ENCODE assay signal across 1 cellular context in the genomic region with DNA sequence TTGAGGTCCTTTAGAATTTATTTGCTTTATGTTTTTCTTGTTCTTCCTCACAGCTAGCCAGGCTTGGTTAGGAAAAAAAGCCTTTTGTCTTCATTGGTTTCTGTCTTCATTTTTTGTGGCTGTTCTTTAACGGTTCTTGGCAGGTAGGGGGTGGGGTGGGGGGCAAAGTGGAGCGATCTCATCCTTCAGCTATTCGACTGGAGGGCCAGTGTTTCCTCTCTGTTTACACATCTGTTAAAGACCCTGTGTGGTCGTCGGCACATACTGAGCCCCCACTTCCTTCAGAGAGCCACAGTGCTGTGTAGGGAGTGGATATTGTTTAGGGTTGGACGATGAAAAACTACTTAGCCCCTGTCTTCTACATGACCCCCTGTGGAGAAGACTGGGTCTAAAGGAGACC.
TF ChIP-seq lines count a peak whose summit lies in the region.

No MANE protein-coding gene starts in this region.

TF ChIP-seq in SK-N-SH, 30 proteins besides CTCF, POLR2A, EP300 and RAD21 (continued from another document):
- TF ChIP-seq, protein P1, sequence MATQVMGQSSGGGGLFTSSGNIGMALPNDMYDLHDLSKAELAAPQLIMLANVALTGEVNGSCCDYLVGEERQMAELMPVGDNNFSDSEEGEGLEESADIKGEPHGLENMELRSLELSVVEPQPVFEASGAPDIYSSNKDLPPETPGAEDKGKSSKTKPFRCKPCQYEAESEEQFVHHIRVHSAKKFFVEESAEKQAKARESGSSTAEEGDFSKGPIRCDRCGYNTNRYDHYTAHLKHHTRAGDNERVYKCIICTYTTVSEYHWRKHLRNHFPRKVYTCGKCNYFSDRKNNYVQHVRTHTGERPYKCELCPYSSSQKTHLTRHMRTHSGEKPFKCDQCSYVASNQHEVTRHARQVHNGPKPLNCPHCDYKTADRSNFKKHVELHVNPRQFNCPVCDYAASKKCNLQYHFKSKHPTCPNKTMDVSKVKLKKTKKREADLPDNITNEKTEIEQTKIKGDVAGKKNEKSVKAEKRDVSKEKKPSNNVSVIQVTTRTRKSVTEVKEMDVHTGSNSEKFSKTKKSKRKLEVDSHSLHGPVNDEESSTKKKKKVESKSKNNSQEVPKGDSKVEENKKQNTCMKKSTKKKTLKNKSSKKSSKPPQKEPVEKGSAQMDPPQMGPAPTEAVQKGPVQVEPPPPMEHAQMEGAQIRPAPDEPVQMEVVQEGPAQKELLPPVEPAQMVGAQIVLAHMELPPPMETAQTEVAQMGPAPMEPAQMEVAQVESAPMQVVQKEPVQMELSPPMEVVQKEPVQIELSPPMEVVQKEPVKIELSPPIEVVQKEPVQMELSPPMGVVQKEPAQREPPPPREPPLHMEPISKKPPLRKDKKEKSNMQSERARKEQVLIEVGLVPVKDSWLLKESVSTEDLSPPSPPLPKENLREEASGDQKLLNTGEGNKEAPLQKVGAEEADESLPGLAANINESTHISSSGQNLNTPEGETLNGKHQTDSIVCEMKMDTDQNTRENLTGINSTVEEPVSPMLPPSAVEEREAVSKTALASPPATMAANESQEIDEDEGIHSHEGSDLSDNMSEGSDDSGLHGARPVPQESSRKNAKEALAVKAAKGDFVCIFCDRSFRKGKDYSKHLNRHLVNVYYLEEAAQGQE (IDR thresholded peaks at IDR 0.05; ENCODE audit: low read depth, low read length) = no peak
- TF ChIP-seq USF2 (IDR thresholded peaks at IDR 0.05; ENCODE audit: borderline replicate concordance, low read depth, low read length) = no peak
- peak; percentile 67; the same call in 1 of the 2 replicates for TF ChIP-seq TCF12 (IDR thresholded peaks at IDR 0.05)
- no peak for TF ChIP-seq RFX5 (IDR thresholded peaks at IDR 0.05; ENCODE audit: low read length)
- TF ChIP-seq POLR2AphosphoS5 (IDR thresholded peaks at IDR 0.05; ENCODE audit: low read depth, low read length) = no peak
- no peak for TF ChIP-seq USF1 (IDR thresholded peaks at IDR 0.05; ENCODE audit: borderline replicate concordance, low read depth)
- no peak for TF ChIP-seq SIN3A (IDR thresholded peaks at IDR 0.05; ENCODE audit: borderline replicate concordance, low read depth, low read length)
- peak; percentile 53 for TF ChIP-seq JUND (IDR thresholded peaks at IDR 0.05)
- no peak for TF ChIP-seq RXRA (IDR thresholded peaks at IDR 0.05; ENCODE audit: borderline replicate concordance, low read depth)
- no peak for TF ChIP-seq GABPA (IDR thresholded peaks at IDR 0.05; ENCODE audit: low read depth)
- TF ChIP-seq CHD2 (IDR thresholded peaks at IDR 0.05; ENCODE audit: low read length, partially characterized antibody) = no peak
- TF ChIP-seq NFIC (IDR thresholded peaks at IDR 0.05; ENCODE audit: borderline replicate concordance) = no peak
- TF ChIP-seq IRF3 (IDR thresholded peaks at IDR 0.05; ENCODE audit: low read depth, low read length) = no peak
- no peak for TF ChIP-seq MAX (IDR thresholded peaks at IDR 0.05; ENCODE audit: low read depth)
- no peak for TF ChIP-seq FOXJ3 (CRISPR knock-in tag; IDR thresholded peaks at IDR 0.05)
- TF ChIP-seq MEF2A (IDR thresholded peaks at IDR 0.05; ENCODE audit: borderline replicate concordance, low read depth) = no peak
- no peak for TF ChIP-seq TAF1 (IDR thresholded peaks at IDR 0.05; ENCODE audit: borderline replicate concordance, low read depth, low read length)
TF ChIP-seq in SK-N-SH: peak in this region for 4.
